ENCODE assay signal across 8 cellular contexts in genomic region chr13:79451500-79451962, GRCh38. TPM values are rescaled to one million over a fixed set of nuclear protein-coding genes. Genes with fewer than 3 reads are reported as not detected.
DNase-seq lines count a peak whose midpoint lies in the region; ATAC-seq and TF ChIP-seq lines count a peak whose summit lies in the region.

No MANE protein-coding gene starts in this region.

- no peaks in the 10 kb centered on the region for H3K9me3 ChIP-seq in colonic mucosa

- H3K27me3 ChIP-seq in colonic mucosa: no peaks in the 10 kb centered on the region

- DNase-seq in NOMO-1 treated with DMSO at 0.1 percent for 48 hours (lab: John Stamatoyannopoulos, UW; ENCODE audit: unreplicated experiment) (peak; percentile 40), activated T-cell treated with anti-CD3 and anti-CD28 coated beads for 24 hours (ENCODE audit: low read depth) (peak; percentile 91), foreskin melanocyte (peak; percentile 83), RPMI8226 (no peak), colonic mucosa (no peak)
- DNase-seq in stimulated activated CD4-positive, alpha-beta T cell treated with anti-CD3 and anti-CD28 coated beads, TNF-alpha, amount 100 ng/mL, for 24 hours (ENCODE audit: low read depth in 3 of 3): peak; percentile 87 to 95 (median 94)

- no peak overlapping the region for H3K4me3 ChIP-seq in colonic mucosa

- H3K4me1 ChIP-seq in colonic mucosa: no peaks in the 10 kb centered on the region

- intact Hi-C loops in colonic mucosa (cut with DNase I): no loop called here

- no peak overlapping the region for H3K27ac ChIP-seq in colonic mucosa

- H3K36me3 ChIP-seq in colonic mucosa: no peaks in the 10 kb centered on the region

- no peak for TF ChIP-seq CTCF in colonic mucosa (IDR thresholded peaks at IDR 0.05)

- no peak overlapping the region for H3K9ac ChIP-seq in colonic mucosa (ENCODE audit: low read depth in 2 of 2, low read length in 2 of 2)

- ATAC-seq in GM18520 (IDR thresholded peaks at IDR 0.05; ENCODE audit: unreplicated experiment) (peak; percentile 99), HG02763 (IDR thresholded peaks at IDR 0.05; ENCODE audit: unreplicated experiment) (peak; percentile 100)

RNA-seq across cellular contexts. Expression of gene NDFIP2, which starts 29.4 kb away (rescaled TPM):
- 100 to 1,000 TPM in 1 of 2 donors, 10 to 100 TPM in 1; 84.2 to 130 TPM for total RNA-seq in colonic mucosa

RNA-seq across cellular contexts. Expression of gene RBM26, which starts 45.5 kb away (rescaled TPM):
- total RNA-seq in colonic mucosa: 10 to 100 TPM; 28.1 to 28.3 TPM

Comparison
In these comparisons a context has a peak if more than half of its experiments do, and no peak if none do; other contexts are left out.
1. DNase-seq: peak in NOMO-1 treated with DMSO at 0.1 percent for 48 hours (single experiment), activated T-cell treated with anti-CD3 and anti-CD28 coated beads for 24 hours (single experiment), foreskin melanocyte (single experiment) and stimulated activated CD4-positive, alpha-beta T cell treated with anti-CD3 and anti-CD28 coated beads, TNF-alpha, amount 100 ng/mL, for 24 hours (3 of 3); none in RPMI8226 (single experiment) and colonic mucosa (single experiment).